ENCODE assay signal across 9 cellular contexts in genomic region chrX:64206556-64207162, GRCh38. TPM values are rescaled to one million over a fixed set of nuclear protein-coding genes. Genes with fewer than 3 reads are reported as not detected.
A peak's percentile ranks its signal among the peaks of the same experiment; 100 is the strongest.
DNase-seq lines count a peak whose midpoint lies in the region; ATAC-seq lines count a peak whose summit lies in the region.
"Had no signal": no experiment of that assay in that cellular context is flagged by ENCODE, and none has a peak within 500 bp of the region (broad histone marks: within the 10 kb centered on the region; RNA-seq: fewer than 3 reads in every experiment).

No MANE protein-coding gene starts in this region.

- intact Hi-C loops in left colon (cut with DNase I, micrococcal nuclease): no loop called here

- no peaks in the 10 kb centered on the region for H3K9me3 ChIP-seq in thymus (ENCODE audit: control insufficient read depth)

- peaks cover 2% of the 10 kb centered on the region for H3K36me3 Mint-ChIP-seq in T-helper 1 cell treated with Interleukin-12 subunit alpha and Interleukin-12 subunit beta and Interleukin-4 antibody, amounts not matched to agents 30 μg/mL and 1 μg/mL, for 36 hours (ENCODE audit: low read depth)

- H3K36me3 ChIP-seq in thymus (ENCODE audit: control insufficient read depth, insufficient read depth): no peaks in the 10 kb centered on the region

- H3K27me3 Mint-ChIP-seq in T-helper 1 cell treated with Interleukin-12 subunit alpha and Interleukin-12 subunit beta and Interleukin-4 antibody, amounts not matched to agents 30 μg/mL and 1 μg/mL, for 36 hours (ENCODE audit: low read depth): no peaks in the 10 kb centered on the region

- no peaks in the 10 kb centered on the region for H3K9me3 Mint-ChIP-seq in T-helper 1 cell treated with Interleukin-12 subunit alpha and Interleukin-12 subunit beta and Interleukin-4 antibody, amounts not matched to agents 30 μg/mL and 1 μg/mL, for 36 hours

- DNase-seq in T-helper 1 cell: no peak
- DNase-seq in left colon: peak; percentile 28
- no peak for DNase-seq in germinal center (ENCODE audit: low spot score)
- DNase-seq in SW 1271 (lab: John Stamatoyannopoulos, UW): no peak

- no peaks in the 10 kb centered on the region for H3K27me3 ChIP-seq in thymus (ENCODE audit: control insufficient read depth, insufficient read depth)

- WGBS in thymus: 75% methylated on average over 5 of the region's 5 CpGs

- peak overlapping the region; percentile 87 for H3K27ac Mint-ChIP-seq in T-helper 1 cell treated with Interleukin-12 subunit alpha and Interleukin-12 subunit beta and Interleukin-4 antibody, amounts not matched to agents 30 μg/mL and 1 μg/mL, for 36 hours

- peak overlapping the region; percentile 65 for H3K4me3 ChIP-seq in thymus (ENCODE audit: low read length)

- peak overlapping the region; percentile 66 for H3K27ac ChIP-seq in angular gyrus (ENCODE audit: low read depth, low read length)
- peak overlapping the region; percentile 70 for H3K27ac ChIP-seq in thymus (ENCODE audit: low read depth)

- peaks cover 5% of the 10 kb centered on the region for H3K4me1 Mint-ChIP-seq in T-helper 1 cell treated with Interleukin-12 subunit alpha and Interleukin-12 subunit beta and Interleukin-4 antibody, amounts not matched to agents 30 μg/mL and 1 μg/mL, for 36 hours (ENCODE audit: low read depth)

- H3K4me1 ChIP-seq in thymus (ENCODE audit: control insufficient read depth, insufficient read depth, low read length): no peaks in the 10 kb centered on the region

- ATAC-seq in left colon: no peak
- ATAC-seq in GM19328 (IDR thresholded peaks at IDR 0.05; ENCODE audit: unreplicated experiment): no peak

- peak overlapping the region; percentile 89 for H3K4me3 Mint-ChIP-seq in T-helper 1 cell treated with Interleukin-12 subunit alpha and Interleukin-12 subunit beta and Interleukin-4 antibody, amounts not matched to agents 30 μg/mL and 1 μg/mL, for 36 hours

RNA-seq across cellular contexts. Expression of gene AMER1, which starts 1.2 kb away (rescaled TPM):
- 1 to 10 TPM; 4.0 to 4.1 TPM for total RNA-seq in left colon
- polyA plus RNA-seq in thymus: 0.87 TPM

RNA-seq across cellular contexts. Expression of gene ASB12, which starts 23.7 kb away (rescaled TPM):
- under 1 TPM; 0.34 to 0.67 TPM for total RNA-seq in left colon
- polyA plus RNA-seq in thymus: 0.18 TPM
- total RNA-seq: Daoy had no signal

Comparison
In these comparisons a context has a peak if more than half of its experiments do, and no peak if none do; other contexts are left out.
1. DNase-seq: peak in left colon (2 of 2); none in T-helper 1 cell (0 of 5), germinal center (single experiment) and SW 1271 (0 of 2).